ENCODE assay signal across 8 cellular contexts in the genomic region with DNA sequence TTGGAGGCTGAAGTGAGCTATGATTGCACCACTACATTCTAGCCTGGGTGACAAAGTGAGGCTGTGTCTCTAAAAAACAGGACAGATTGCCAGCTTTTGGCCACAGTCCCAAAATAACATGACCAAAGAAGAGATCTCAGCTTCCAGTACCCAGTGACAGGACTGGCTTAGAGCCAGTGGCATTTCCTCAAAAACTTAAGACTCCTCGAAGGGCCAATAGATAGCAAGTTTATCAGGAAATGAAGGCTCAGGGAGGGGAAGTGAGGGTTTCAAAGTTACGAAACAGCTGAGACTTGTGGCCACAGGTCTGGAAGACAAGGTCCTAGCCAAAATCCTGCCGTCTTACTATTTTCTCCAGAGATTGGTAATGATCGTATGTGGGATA. TPM values are rescaled to one million over a fixed set of nuclear protein-coding genes. Genes with fewer than 3 reads are reported as not detected.
DNase-seq lines count a peak whose midpoint lies in the region; ATAC-seq and TF ChIP-seq lines count a peak whose summit lies in the region.

No MANE protein-coding gene starts in this region.

- no peaks in the 10 kb centered on the region for H3K9me2 ChIP-seq in MM.1S (replicated peaks; ENCODE audit: insufficient read depth, low read length)

- peaks cover 7% of the 10 kb centered on the region; the same call in 1 of the 2 replicates for H4K20me1 ChIP-seq in DND-41 (ENCODE audit: insufficient read depth, low read length)
- H4K20me1 ChIP-seq in MM.1S (ENCODE audit: insufficient read depth, low read length) = no peaks in the 10 kb centered on the region

- H3K79me2 ChIP-seq in DND-41 (ENCODE audit: insufficient read depth, low read length) (no peaks in the 10 kb centered on the region), MM.1S (ENCODE audit: low read length) (no peaks in the 10 kb centered on the region)

- intact Hi-C loops in activated T-helper 2 cell treated with anti-CD3 and anti-CD28 coated beads, Interferon-gamma antibody, Interleukin-2, Interleukin-4, amounts not matched to agents 10 μg/mL and 5 μg/mL and 100 μg/mL, durations not matched to agents 14 hours and 24 hours and 36 hours (cut with micrococcal nuclease) = no loop called here

- TF ChIP-seq CTCF in DND-41 (IDR thresholded peaks at IDR 0.05; ENCODE audit: borderline replicate concordance, extremely low read depth, low read length, poor library complexity, severe bottlenecking) = no peak
- TF ChIP-seq CTCF in MM.1S (IDR thresholded peaks at IDR 0.05; ENCODE audit: low read length) = no peak

- H3K4me3 ChIP-seq in DND-41 (ENCODE audit: low read depth in 1 of 2, low read length in 2 of 2) (no peak overlapping the region), MM.1S (ENCODE audit: low read length) (no peak overlapping the region)

- peaks cover 15% of the 10 kb centered on the region for H3F3A ChIP-seq in MM.1S (ENCODE audit: insufficient read depth, low read length)

- H3K9me3 ChIP-seq in DND-41 (ENCODE audit: insufficient read depth, low read length, severe bottlenecking) (no peaks in the 10 kb centered on the region), MM.1S (replicated peaks; ENCODE audit: insufficient read depth, low read length) (no peaks in the 10 kb centered on the region)

- H3K27ac ChIP-seq in DND-41 (ENCODE audit: low read length) (no peak overlapping the region), MM.1S (ENCODE audit: low read length) (peak overlapping the region; percentile 47; the same call in 1 of the 2 replicates)

- POLR2A ChIA-PET in activated CD8-positive, alpha-beta T cell treated with anti-CD3 and anti-CD28 coated beads, Interleukin-2, amount 10 ng/mL, durations not matched to agents 7 days and 5 days (lab: Charles Lee) = interaction anchor here (0.5 to 1.4 kb wide), 3 partner anchors 41 to 53 kb away, joined by 3 to 4 read pairs (median 4); partner anchors contain the start of genes KHDRBS1 and KPNA6

- peak; percentile 54 for ATAC-seq in DND-41 (ENCODE audit: insufficient read depth, low read depth)
- ATAC-seq in activated CD8-positive, alpha-beta T cell treated with anti-CD3 and anti-CD28 coated beads, Interleukin-2, amount 10 ng/mL, durations not matched to agents 7 days and 5 days = peak; percentile 73
- ATAC-seq in stimulated activated naive CD8-positive, alpha-beta T cell treated with anti-CD3 and anti-CD28 coated beads, Interleukin-15, amount 100 ng/mL, for 72 hours = peak; percentile 43
- no peak for ATAC-seq in HG03342 (IDR thresholded peaks at IDR 0.05; ENCODE audit: unreplicated experiment)

- H3K9ac ChIP-seq in DND-41 (ENCODE audit: low read depth, low read length) (no peak overlapping the region), MM.1S (ENCODE audit: low read length) (no peak overlapping the region)

- peaks cover 22% of the 10 kb centered on the region for H3K4me1 Mint-ChIP-seq in activated CD8-positive, alpha-beta T cell treated with anti-CD3 and anti-CD28 coated beads, Interleukin-2, amount 10 ng/mL, durations not matched to agents 7 days and 5 days (ENCODE audit: low read depth)
- peaks cover 15% of the 10 kb centered on the region for H3K4me1 Mint-ChIP-seq in stimulated activated naive CD8-positive, alpha-beta T cell treated with anti-CD3 and anti-CD28 coated beads, Interleukin-15, amount 100 ng/mL, for 72 hours
- peaks cover 13% of the 10 kb centered on the region for H3K4me1 Mint-ChIP-seq in activated T-helper 2 cell treated with anti-CD3 and anti-CD28 coated beads, Interferon-gamma antibody, Interleukin-2, Interleukin-4, amounts not matched to agents 10 μg/mL and 5 μg/mL and 100 μg/mL, durations not matched to agents 14 hours and 24 hours and 36 hours (ENCODE audit: low read depth)

- no peaks in the 10 kb centered on the region for H3K9me3 Mint-ChIP-seq in activated CD8-positive, alpha-beta T cell treated with anti-CD3 and anti-CD28 coated beads, Interleukin-2, amount 10 ng/mL, durations not matched to agents 7 days and 5 days (ENCODE audit: insufficient read depth)
- no peaks in the 10 kb centered on the region for H3K9me3 Mint-ChIP-seq in stimulated activated naive CD8-positive, alpha-beta T cell treated with anti-CD3 and anti-CD28 coated beads, Interleukin-15, amount 100 ng/mL, for 72 hours
- H3K9me3 Mint-ChIP-seq in activated T-helper 2 cell treated with anti-CD3 and anti-CD28 coated beads, Interferon-gamma antibody, Interleukin-2, Interleukin-4, amounts not matched to agents 10 μg/mL and 5 μg/mL and 100 μg/mL, durations not matched to agents 14 hours and 24 hours and 36 hours = no peaks in the 10 kb centered on the region

- H3K36me3 ChIP-seq in DND-41 (ENCODE audit: insufficient read depth, low read length) (peaks cover 18% of the 10 kb centered on the region), MM.1S (replicated peaks; ENCODE audit: insufficient read depth, low read length) (no peaks in the 10 kb centered on the region)

- DNase-seq in DND-41 (peak; percentile 36), MM.1S (peak; percentile 60), hepatic stellate cell (ENCODE audit: low spot score) (peak; percentile 75)
- peak; percentile 35 for DNase-seq in activated CD8-positive, alpha-beta T cell treated with anti-CD3 and anti-CD28 coated beads, Interleukin-2, amount 10 ng/mL, durations not matched to agents 7 days and 5 days
- DNase-seq in stimulated activated naive CD8-positive, alpha-beta T cell treated with anti-CD3 and anti-CD28 coated beads, Interleukin-15, amount 100 ng/mL, for 72 hours = no peak
- no peak for DNase-seq in activated T-helper 2 cell treated with anti-CD3 and anti-CD28 coated beads, Interferon-gamma antibody, Interleukin-2, Interleukin-4, amounts not matched to agents 10 μg/mL and 5 μg/mL and 100 μg/mL, durations not matched to agents 14 hours and 24 hours and 36 hours (ENCODE audit: low spot score)
- no peak for DNase-seq in activated CD8-positive, alpha-beta memory T cell treated with anti-CD3 and anti-CD28 coated beads, Interleukin-2, amount 50 U/mL, for 48 hours

- H3K27ac Mint-ChIP-seq in activated CD8-positive, alpha-beta T cell treated with anti-CD3 and anti-CD28 coated beads, Interleukin-2, amount 10 ng/mL, durations not matched to agents 7 days and 5 days = peak overlapping the region; percentile 50
- H3K27ac Mint-ChIP-seq in stimulated activated naive CD8-positive, alpha-beta T cell treated with anti-CD3 and anti-CD28 coated beads, Interleukin-15, amount 100 ng/mL, for 72 hours = peak overlapping the region in 1 of 2 donors; percentile 74
- H3K27ac Mint-ChIP-seq in activated T-helper 2 cell treated with anti-CD3 and anti-CD28 coated beads, Interferon-gamma antibody, Interleukin-2, Interleukin-4, amounts not matched to agents 10 μg/mL and 5 μg/mL and 100 μg/mL, durations not matched to agents 14 hours and 24 hours and 36 hours = no peak overlapping the region

- H2AFZ ChIP-seq in DND-41 (ENCODE audit: low read depth, low read length) (no peak overlapping the region), MM.1S (ENCODE audit: low read length) (no peak overlapping the region)

- no peaks in the 10 kb centered on the region for H3K27me3 ChIP-seq in DND-41 (ENCODE audit: insufficient read depth, low read length, poor library complexity)
- no peaks in the 10 kb centered on the region for H3K27me3 ChIP-seq in MM.1S (replicated peaks; ENCODE audit: insufficient read depth, low read length)

- peak overlapping the region; percentile 34 for H3K4me3 Mint-ChIP-seq in activated CD8-positive, alpha-beta T cell treated with anti-CD3 and anti-CD28 coated beads, Interleukin-2, amount 10 ng/mL, durations not matched to agents 7 days and 5 days
- no peak overlapping the region for H3K4me3 Mint-ChIP-seq in stimulated activated naive CD8-positive, alpha-beta T cell treated with anti-CD3 and anti-CD28 coated beads, Interleukin-15, amount 100 ng/mL, for 72 hours
- no peak overlapping the region for H3K4me3 Mint-ChIP-seq in activated T-helper 2 cell treated with anti-CD3 and anti-CD28 coated beads, Interferon-gamma antibody, Interleukin-2, Interleukin-4, amounts not matched to agents 10 μg/mL and 5 μg/mL and 100 μg/mL, durations not matched to agents 14 hours and 24 hours and 36 hours (ENCODE audit: low read depth)

- H3K4me1 ChIP-seq in DND-41 (ENCODE audit: insufficient read depth, low read length) (peaks cover 18% of the 10 kb centered on the region), MM.1S (ENCODE audit: low read length) (peaks cover 12% of the 10 kb centered on the region)

- peaks cover 19% of the 10 kb centered on the region for H3K36me3 Mint-ChIP-seq in activated CD8-positive, alpha-beta T cell treated with anti-CD3 and anti-CD28 coated beads, Interleukin-2, amount 10 ng/mL, durations not matched to agents 7 days and 5 days (ENCODE audit: low read depth)
- H3K36me3 Mint-ChIP-seq in activated T-helper 2 cell treated with anti-CD3 and anti-CD28 coated beads, Interferon-gamma antibody, Interleukin-2, Interleukin-4, amounts not matched to agents 10 μg/mL and 5 μg/mL and 100 μg/mL, durations not matched to agents 14 hours and 24 hours and 36 hours (ENCODE audit: low read depth) = peaks cover 25% of the 10 kb centered on the region

- CTCF ChIA-PET in activated CD8-positive, alpha-beta T cell treated with anti-CD3 and anti-CD28 coated beads, Interleukin-2, amount 10 ng/mL, durations not matched to agents 7 days and 5 days (lab: Charles Lee) = interaction anchor here (1.2 to 1.5 kb wide), 2 partner anchors 9 to 63 kb away, joined by 4 to 6 read pairs; no protein-coding TSS in a partner anchor

- no peaks in the 10 kb centered on the region for H3K27me3 Mint-ChIP-seq in activated CD8-positive, alpha-beta T cell treated with anti-CD3 and anti-CD28 coated beads, Interleukin-2, amount 10 ng/mL, durations not matched to agents 7 days and 5 days (ENCODE audit: low read depth)
- no peaks in the 10 kb centered on the region for H3K27me3 Mint-ChIP-seq in stimulated activated naive CD8-positive, alpha-beta T cell treated with anti-CD3 and anti-CD28 coated beads, Interleukin-15, amount 100 ng/mL, for 72 hours
- no peaks in the 10 kb centered on the region for H3K27me3 Mint-ChIP-seq in activated T-helper 2 cell treated with anti-CD3 and anti-CD28 coated beads, Interferon-gamma antibody, Interleukin-2, Interleukin-4, amounts not matched to agents 10 μg/mL and 5 μg/mL and 100 μg/mL, durations not matched to agents 14 hours and 24 hours and 36 hours (ENCODE audit: low read depth)

- H3K4me2 ChIP-seq in DND-41 (ENCODE audit: insufficient read depth, low read length) (no peak overlapping the region), MM.1S (ENCODE audit: low read depth, low read length) (peak overlapping the region; percentile 31; the same call in 1 of the 2 replicates)

RNA-seq across cellular contexts. Expression of gene TMEM39B, which starts 6.3 kb away (rescaled TPM):
- total RNA-seq in activated CD8-positive, alpha-beta T cell treated with anti-CD3 and anti-CD28 coated beads, Interleukin-2, amount 10 ng/mL, durations not matched to agents 7 days and 5 days = 10 to 100 TPM; 32.6 to 36.2 TPM
- 32.5 and 34.5 TPM in 2 replicates for total RNA-seq in activated T-helper 2 cell treated with anti-CD3 and anti-CD28 coated beads, Interferon-gamma antibody, Interleukin-2, Interleukin-4, amounts not matched to agents 10 μg/mL and 5 μg/mL and 100 μg/mL, durations not matched to agents 14 hours and 24 hours and 36 hours

RNA-seq across cellular contexts. Expression of gene KPNA6, which starts 41.4 kb away (rescaled TPM):
- total RNA-seq in activated CD8-positive, alpha-beta T cell treated with anti-CD3 and anti-CD28 coated beads, Interleukin-2, amount 10 ng/mL, durations not matched to agents 7 days and 5 days = 10 to 100 TPM; 65.7 to 67.2 TPM
- total RNA-seq in activated T-helper 2 cell treated with anti-CD3 and anti-CD28 coated beads, Interferon-gamma antibody, Interleukin-2, Interleukin-4, amounts not matched to agents 10 μg/mL and 5 μg/mL and 100 μg/mL, durations not matched to agents 14 hours and 24 hours and 36 hours = 81.2 and 84.0 TPM in 2 replicates

RNA-seq across cellular contexts. Expression of gene KHDRBS1, which starts 52.8 kb away (rescaled TPM):
- 100 to 1,000 TPM; 194 to 197 TPM for total RNA-seq in activated CD8-positive, alpha-beta T cell treated with anti-CD3 and anti-CD28 coated beads, Interleukin-2, amount 10 ng/mL, durations not matched to agents 7 days and 5 days
- total RNA-seq in activated T-helper 2 cell treated with anti-CD3 and anti-CD28 coated beads, Interferon-gamma antibody, Interleukin-2, Interleukin-4, amounts not matched to agents 10 μg/mL and 5 μg/mL and 100 μg/mL, durations not matched to agents 14 hours and 24 hours and 36 hours = 177 and 178 TPM in 2 replicates

Comparison
In these comparisons a context has a peak if more than half of its experiments do, and no peak if none do; other contexts are left out.
1. DNase-seq: peak in DND-41 (single experiment), MM.1S (single experiment), activated CD8-positive, alpha-beta T cell treated with anti-CD3 and anti-CD28 coated beads, Interleukin-2, amount 10 ng/mL, durations not matched to agents 7 days and 5 days (single experiment) and hepatic stellate cell (single experiment); none in stimulated activated naive CD8-positive, alpha-beta T cell treated with anti-CD3 and anti-CD28 coated beads, Interleukin-15, amount 100 ng/mL, for 72 hours (0 of 2), activated T-helper 2 cell treated with anti-CD3 and anti-CD28 coated beads, Interferon-gamma antibody, Interleukin-2, Interleukin-4, amounts not matched to agents 10 μg/mL and 5 μg/mL and 100 μg/mL, durations not matched to agents 14 hours and 24 hours and 36 hours (single experiment) and activated CD8-positive, alpha-beta memory T cell treated with anti-CD3 and anti-CD28 coated beads, Interleukin-2, amount 50 U/mL, for 48 hours (single experiment).